In the genomic region with DNA sequence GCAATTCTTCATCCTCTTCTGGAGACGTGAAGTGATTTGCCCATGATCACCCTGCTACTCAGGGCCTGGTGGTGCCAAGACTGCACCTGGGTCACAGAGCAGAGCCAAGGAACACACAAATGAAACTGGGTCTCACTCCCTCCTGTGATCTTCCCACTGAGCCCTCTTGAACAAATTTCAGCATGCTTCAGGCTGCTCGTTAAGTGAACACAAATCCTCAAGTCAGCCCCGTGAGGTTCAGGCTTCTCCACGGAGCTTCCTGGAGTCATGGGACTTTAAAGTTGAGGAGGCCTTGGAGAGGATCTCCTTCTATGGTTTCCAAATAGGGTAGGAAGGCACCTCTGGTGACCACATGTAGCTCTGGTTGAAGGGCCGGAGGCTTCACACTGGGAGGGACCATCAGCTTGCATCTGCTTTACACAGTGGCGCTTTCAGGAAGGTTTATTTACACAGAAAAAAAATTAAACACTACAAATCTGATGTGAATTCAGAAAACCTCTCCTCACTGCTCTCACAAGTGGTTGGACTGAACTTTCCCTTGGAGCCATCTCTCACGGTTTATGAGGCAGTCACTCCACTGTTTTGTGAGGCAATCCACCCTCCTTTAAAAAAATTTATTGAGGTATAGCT, we compare ENCODE assay signal across 14 cellular contexts.
"Had no signal": no experiment of that assay in that cellular context is flagged by ENCODE, and none has a peak within 500 bp of the region (broad histone marks: within the 10 kb centered on the region; RNA-seq: fewer than 3 reads in every experiment).

No MANE protein-coding gene starts in this region.

- H3K4me3 ChIP-seq: gastroesophageal sphincter, neural progenitor cell, pancreas, stomach, thoracic aorta had no signal

- H3K9me3 ChIP-seq: gastroesophageal sphincter, pancreas, stomach, thoracic aorta had no signal

- ATAC-seq: gastroesophageal sphincter had no signal

- H3K27me3 ChIP-seq: gastroesophageal sphincter, neural progenitor cell, pancreas had no signal

- H3K36me3 ChIP-seq: gastroesophageal sphincter, neural progenitor cell, pancreas, stomach, thoracic aorta had no signal

- DNase-seq: activated CD4-positive, alpha-beta T cell treated with anti-CD3 and anti-CD28 coated beads, Interleukin-2, amount 10 ng/mL, durations not matched to agents 7 days and 5 days; activated CD4-positive, CD25-positive, alpha-beta regulatory T cell; activated naive CD4-positive, alpha-beta T cell treated with anti-CD3 and anti-CD28 coated beads, Interleukin-2, amount 10 ng/mL, durations not matched to agents 7 days and 5 days; activated T-cell treated with anti-CD3 and anti-CD28 coated beads for 4 hours; central memory CD4-positive, alpha-beta T cell; cortex of kidney; effector CD8-positive, alpha-beta T cell; stimulated activated CD4-positive, alpha-beta T cell treated with anti-CD3 and anti-CD28 coated beads, Interleukin-4, amount 100 ng/mL, for 24 hours; stomach had no signal

- H3K27ac ChIP-seq: epithelial cell of prostate, gastroesophageal sphincter, neural progenitor cell, pancreas, stomach, thoracic aorta had no signal

- H3K4me1 ChIP-seq: neural progenitor cell, pancreas had no signal
